21 cellular contexts compared by ENCODE assay signal in the genomic region with DNA sequence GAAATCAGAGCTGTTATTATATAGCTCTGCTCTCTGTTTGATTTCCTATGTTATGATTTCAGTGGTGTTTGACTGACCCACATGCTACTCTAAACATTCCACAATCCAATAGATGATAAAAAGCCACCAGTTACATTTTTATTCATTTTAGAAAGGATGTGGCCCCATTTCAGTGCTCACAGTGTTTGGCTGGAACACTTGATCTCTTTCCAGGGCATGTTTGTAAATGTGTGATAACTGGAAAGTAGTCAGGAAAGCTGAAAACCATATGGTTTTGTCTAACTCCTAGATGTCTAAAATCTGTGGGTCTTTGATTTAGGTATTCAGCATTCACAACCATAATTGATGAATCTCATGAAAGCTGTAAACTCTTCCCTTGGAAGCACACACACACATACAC.
"Had no signal": no experiment of that assay in that cellular context is flagged by ENCODE, and none has a peak within 500 bp of the region (broad histone marks: within the 10 kb centered on the region; RNA-seq: fewer than 3 reads in every experiment).

No MANE protein-coding gene starts in this region.

- ATAC-seq: effector memory CD8-positive, alpha-beta T cell; esophagus mucosa; foreskin keratinocyte; gastrocnemius medialis; gastroesophageal sphincter; heart left ventricle; heart right ventricle had no signal

- DNase-seq: colonic mucosa; cortex of kidney; dermis blood vessel endothelial cell; dorsolateral prefrontal cortex; effector CD4-positive, alpha-beta T cell; effector CD8-positive, alpha-beta T cell; effector memory CD4-positive, alpha-beta T cell; effector memory CD8-positive, alpha-beta T cell; endodermal cell; erythroblast; esophagus squamous epithelium; foreskin fibroblast; foreskin keratinocyte; foreskin melanocyte; gastrocnemius medialis; glutamatergic neuron; head of caudate nucleus; heart left ventricle; heart right ventricle had no signal
